ENCODE assay signal across 8 cellular contexts in genomic region chr20:58692579-58693225, GRCh38. TPM values are rescaled to one million over a fixed set of nuclear protein-coding genes. Genes with fewer than 3 reads are reported as not detected.
DNase-seq lines count a peak whose midpoint lies in the region; ATAC-seq and TF ChIP-seq lines count a peak whose summit lies in the region.

TSS of gene NPEPL1 (plus strand) at chr20:58692800. CDS start at chr20:58692901, 101 bp downstream.

- intact Hi-C loops in adrenal gland (cut with DNase I), result loop anchor here in 1 of 2 donors (5.0 kb wide), 1 partner anchor 45 kb away; no protein-coding TSS in a partner anchor
- intact Hi-C loops in left ventricle myocardium inferior (cut with micrococcal nuclease), result no loop called here
- intact Hi-C loops in sciatic nerve (cut with DNase I), result no loop called here

- peaks cover 0 to 16% (median 8%) of the 10 kb centered on the region in 11 experiments; a peak in 13 of 22 replicates for H3K27me3 ChIP-seq in BLaER1 treated with 17β-estradiol and CSF1 and Interleukin-3, amounts not matched to agents 10 nM and 100 nM
- no peaks in the 10 kb centered on the region for H3K27me3 ChIP-seq in adrenal gland
- no peaks in the 10 kb centered on the region for H3K27me3 ChIP-seq in left ventricle myocardium inferior (ENCODE audit: low read depth)

- peak within 1 kb of the TSS; percentile 72 to 96 (median 88) for H3K27ac ChIP-seq in BLaER1 treated with 17β-estradiol and CSF1 and Interleukin-3, amounts not matched to agents 10 nM and 100 nM
- peak within 1 kb of the TSS; percentile 3 to 98 (median 86) for H3K27ac ChIP-seq in adrenal gland
- peak within 1 kb of the TSS; percentile 94 for H3K27ac ChIP-seq in left ventricle myocardium inferior (replicated peaks)

- 0 to 2% (median 1%) methylated on average over 8 to 92 of the region's 93 CpGs; no CpG with 5 or more reads in 1 of the 4 donors for WGBS in adrenal gland, 4 donors

- peak within 1 kb of the TSS; percentile 95 to 100 (median 98) for H3K4me2 ChIP-seq in BLaER1 treated with 17β-estradiol and CSF1 and Interleukin-3, amounts not matched to agents 10 nM and 100 nM

- H3K9me3 ChIP-seq in BLaER1 treated with 17β-estradiol and CSF1 and Interleukin-3, amounts not matched to agents 10 nM and 100 nM (replicated peaks in 1 of 11), result no peaks in the 10 kb centered on the region
- H3K9me3 ChIP-seq in adrenal gland (replicated peaks in 1 of 3) (no peaks in the 10 kb centered on the region), left ventricle myocardium inferior (replicated peaks) (no peaks in the 10 kb centered on the region)

- DNase-seq in T-helper 1 cell (peak; percentile 30 to 71 (median 52)), adrenal gland (peak; percentile 59 to 80 (median 64)), left ventricle myocardium inferior (peak; percentile 75), sciatic nerve (ENCODE audit: low spot score) (no peak), cerebellar nuclear complex (lab: John Stamatoyannopoulos, UW) (no peak)

- H3K4me3 ChIP-seq in BLaER1 treated with 17β-estradiol and CSF1 and Interleukin-3, amounts not matched to agents 10 nM and 100 nM, result peak within 1 kb of the TSS; percentile 57 to 71 (median 62)
- H3K4me3 ChIP-seq in adrenal gland (peak within 1 kb of the TSS in 2 of 4 donors; percentile 19 to 60), left ventricle myocardium inferior (peak within 1 kb of the TSS; percentile 71)

- H4K20me1 ChIP-seq in BLaER1 treated with 17β-estradiol and CSF1 and Interleukin-3, amounts not matched to agents 10 nM and 100 nM, result peaks cover 0 to 15% (median 0%) of the 10 kb centered on the region in 11 experiments; a peak in 2 of 22 replicates

- H3K36me3 ChIP-seq in BLaER1 treated with 17β-estradiol and CSF1 and Interleukin-3, amounts not matched to agents 10 nM and 100 nM, result peaks cover 0 to 28% (median 13%) of the 10 kb centered on the region in 11 experiments; a peak in 13 of 22 replicates
- peaks cover 0 to 25% of the 10 kb centered on the region in 2 donors for H3K36me3 ChIP-seq in adrenal gland (replicated peaks in 1 of 2)
- H3K36me3 ChIP-seq in left ventricle myocardium inferior, result peaks cover 25% of the 10 kb centered on the region

- peak within 1 kb of the TSS; percentile 75 to 93 (median 84) for H3K9ac ChIP-seq in BLaER1 treated with 17β-estradiol and CSF1 and Interleukin-3, amounts not matched to agents 10 nM and 100 nM

- TF ChIP-seq POLR2A in adrenal gland (IDR thresholded peaks at IDR 0.05), result peak in 1 of 2 donors; percentile 39

- TF ChIP-seq CTCF in adrenal gland (IDR thresholded peaks at IDR 0.05) (peak in 2 of 6 experiments; percentile 24 to 65), left ventricle myocardium inferior (IDR thresholded peaks at IDR 0.05; ENCODE audit: borderline replicate concordance) (no peak)

- H3K4me1 ChIP-seq in BLaER1 treated with 17β-estradiol and CSF1 and Interleukin-3, amounts not matched to agents 10 nM and 100 nM, result peaks cover 43 to 89% (median 62%) of the 10 kb centered on the region in 10 experiments
- H3K4me1 ChIP-seq in adrenal gland (replicated peaks in 1 of 2), result peaks cover 10 to 25% of the 10 kb centered on the region in 2 donors
- peaks cover 40% of the 10 kb centered on the region for H3K4me1 ChIP-seq in left ventricle myocardium inferior

- peak; percentile 87 for ATAC-seq in GM19395 (IDR thresholded peaks at IDR 0.05; ENCODE audit: unreplicated experiment)
- peak; percentile 86 for ATAC-seq in HG03571 (IDR thresholded peaks at IDR 0.05; ENCODE audit: unreplicated experiment)
- ATAC-seq in sciatic nerve, result peak; percentile 67

RNA-seq across cellular contexts. Expression of gene NPEPL1, which starts in this region (rescaled TPM):
- 10 to 100 TPM; 16.1 to 63.5 (median 35.2) TPM for total RNA-seq in adrenal gland
- 100 to 1,000 TPM in 2 of 3 donors, 1 to 10 TPM in 1; 9.3 to 158 (median 104) TPM for polyA plus RNA-seq in adrenal gland
- total RNA-seq in left ventricle myocardium inferior, result 33.6 TPM
- total RNA-seq in sciatic nerve, result 47.5 TPM

Comparison
In these comparisons a context has a peak if more than half of its experiments do, and no peak if none do; other contexts are left out.
1. DNase-seq: peak in T-helper 1 cell (5 of 5), adrenal gland (7 of 7) and left ventricle myocardium inferior (single experiment); none in sciatic nerve (single experiment) and cerebellar nuclear complex (0 of 2).
2. Peak in every context shown above with its lines, with median percentiles within 50 percentile points of each other: H3K27ac ChIP-seq and ATAC-seq.